ENCODE assay signal across 14 cellular contexts in the genomic region with DNA sequence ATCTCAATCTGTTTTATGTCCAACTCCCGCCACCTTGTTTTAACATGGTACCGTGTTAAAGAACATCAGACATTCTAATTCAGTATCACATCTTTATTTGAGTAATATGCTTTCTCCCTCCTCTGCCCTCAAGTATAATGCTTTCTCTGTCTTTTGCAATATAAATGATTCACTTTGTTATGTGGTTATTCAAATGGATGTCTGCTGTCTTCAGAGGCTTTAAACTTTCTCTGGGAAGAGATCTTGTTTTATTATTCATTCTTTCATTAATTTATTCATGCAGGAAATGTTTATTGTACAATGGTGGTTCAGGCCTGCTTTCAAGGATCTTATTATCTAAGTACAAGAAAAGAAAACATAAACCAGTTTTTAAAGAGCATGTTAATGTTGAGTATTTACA. TPM values are rescaled to one million over a fixed set of nuclear protein-coding genes. Genes with fewer than 3 reads are reported as not detected.
DNase-seq lines count a peak whose midpoint lies in the region; ATAC-seq lines count a peak whose summit lies in the region.
"Had no signal": no experiment of that assay in that cellular context is flagged by ENCODE, and none has a peak within 500 bp of the region (broad histone marks: within the 10 kb centered on the region; RNA-seq: fewer than 3 reads in every experiment).

No MANE protein-coding gene starts in this region.

- H3K36me3 Mint-ChIP-seq in CD4-positive, CD25-positive, alpha-beta regulatory T cell = peaks cover 8% of the 10 kb centered on the region
- peaks cover 11% of the 10 kb centered on the region for H3K36me3 Mint-ChIP-seq in central memory CD8-positive, alpha-beta T cell (ENCODE audit: insufficient read depth)
- no peaks in the 10 kb centered on the region for H3K36me3 Mint-ChIP-seq in naive B cell

- peak overlapping the region; percentile 44 to 99 (median 91) for H3K27ac Mint-ChIP-seq in CD4-positive, CD25-positive, alpha-beta regulatory T cell
- peak overlapping the region; percentile 98 for H3K27ac Mint-ChIP-seq in central memory CD8-positive, alpha-beta T cell (ENCODE audit: low read depth)
- peak overlapping the region in 4 of 6 donors; percentile 29 to 81 (median 56) for H3K27ac Mint-ChIP-seq in naive B cell
- H3K27ac Mint-ChIP-seq: activated naive CD4-positive, alpha-beta T cell treated with anti-CD3 and anti-CD28 coated beads for 36 hours had no signal

- no peak overlapping the region for H3K4me3 ChIP-seq in CD4-positive, CD25-positive, alpha-beta regulatory T cell (ENCODE audit: low read depth, low read length)

- no peaks in the 10 kb centered on the region for H3K36me3 ChIP-seq in CD4-positive, CD25-positive, alpha-beta regulatory T cell (ENCODE audit: control insufficient read depth, insufficient read depth, low read length)

- no peaks in the 10 kb centered on the region for H3K9me3 ChIP-seq in CD4-positive, CD25-positive, alpha-beta regulatory T cell (ENCODE audit: control insufficient read depth in 2 of 2, low read length in 2 of 2)
- H3K9me3 ChIP-seq: SK-N-SH had no signal

- H3K27ac ChIP-seq in CD4-positive, CD25-positive, alpha-beta regulatory T cell (ENCODE audit: insufficient read depth, low read length, poor library complexity, severe bottlenecking) = no peak overlapping the region

- H3K27me3 ChIP-seq in CD4-positive, CD25-positive, alpha-beta regulatory T cell (ENCODE audit: control insufficient read depth, insufficient read depth, low read length) = no peaks in the 10 kb centered on the region

- peaks cover 40 to 87% (median 66%) of the 10 kb centered on the region in 4 donors for H3K4me1 Mint-ChIP-seq in CD4-positive, CD25-positive, alpha-beta regulatory T cell
- H3K4me1 Mint-ChIP-seq in central memory CD8-positive, alpha-beta T cell = peaks cover 56% of the 10 kb centered on the region
- peaks cover 25 to 41% (median 35%) of the 10 kb centered on the region in 3 donors for H3K4me1 Mint-ChIP-seq in naive B cell

- no peaks in the 10 kb centered on the region for H3K27me3 Mint-ChIP-seq in CD4-positive, CD25-positive, alpha-beta regulatory T cell
- no peaks in the 10 kb centered on the region for H3K27me3 Mint-ChIP-seq in central memory CD8-positive, alpha-beta T cell
- no peaks in the 10 kb centered on the region for H3K27me3 Mint-ChIP-seq in naive B cell
- H3K27me3 Mint-ChIP-seq: stimulated activated naive CD8-positive, alpha-beta T cell treated with anti-CD3 and anti-CD28 coated beads, Interleukin-15, amount 100 ng/mL, for 72 hours had no signal

- ATAC-seq in CD4-positive, CD25-positive, alpha-beta regulatory T cell (ENCODE audit: low read depth in 2 of 2) = no peak
- ATAC-seq in central memory CD8-positive, alpha-beta T cell (replicated peaks; ENCODE audit: extremely low read depth, poor library complexity, severe bottlenecking) = no peak
- no peak for ATAC-seq in naive B cell (ENCODE audit: low read depth in 2 of 2)
- ATAC-seq: stimulated activated naive CD8-positive, alpha-beta T cell treated with anti-CD3 and anti-CD28 coated beads, Interleukin-15, amount 100 ng/mL, for 72 hours had no signal

- peak overlapping the region; percentile 3 to 45 (median 24) for H3K4me3 Mint-ChIP-seq in CD4-positive, CD25-positive, alpha-beta regulatory T cell
- H3K4me3 Mint-ChIP-seq in central memory CD8-positive, alpha-beta T cell = no peak overlapping the region
- no peak overlapping the region for H3K4me3 Mint-ChIP-seq in naive B cell
- H3K4me3 Mint-ChIP-seq: activated naive CD4-positive, alpha-beta T cell treated with anti-CD3 and anti-CD28 coated beads for 36 hours; stimulated activated naive CD8-positive, alpha-beta T cell treated with anti-CD3 and anti-CD28 coated beads, Interleukin-15, amount 100 ng/mL, for 72 hours had no signal

- peaks cover 53% of the 10 kb centered on the region for H3K4me1 ChIP-seq in CD4-positive, CD25-positive, alpha-beta regulatory T cell (ENCODE audit: control insufficient read depth, insufficient read depth, low read length, poor library complexity, severe bottlenecking)

- DNase-seq in CD4-positive, CD25-positive, alpha-beta regulatory T cell = no peak
- DNase-seq in GM04504 (ENCODE audit: low read depth) = peak; percentile 11
- DNase-seq in central memory CD8-positive, alpha-beta T cell (ENCODE audit: low spot score in 2 of 2) = no peak
- DNase-seq in naive B cell = no peak
- no peak for DNase-seq in retina
- no peak for DNase-seq in activated T-cell treated with anti-CD3 and anti-CD28 coated beads, Interleukin-2, amount 50 U/mL, for 1 hour
- DNase-seq in iPS-NIHi7 (ENCODE audit: extremely low spot score) = no peak
- DNase-seq: activated naive CD4-positive, alpha-beta T cell treated with anti-CD3 and anti-CD28 coated beads for 36 hours; Karpas-422; midbrain; NCI-H1694 treated with DMSO at 0.1 percent for 48 hours; NCI-H510A treated with DMSO at 0.1 percent for 48 hours; SK-N-SH; stimulated activated naive CD8-positive, alpha-beta T cell treated with anti-CD3 and anti-CD28 coated beads, Interleukin-15, amount 100 ng/mL, for 72 hours had no signal

- peaks cover 0 to 8% (median 2%) of the 10 kb centered on the region in 7 donors for H3K9me3 Mint-ChIP-seq in CD4-positive, CD25-positive, alpha-beta regulatory T cell
- peaks cover 8% of the 10 kb centered on the region for H3K9me3 Mint-ChIP-seq in central memory CD8-positive, alpha-beta T cell
- H3K9me3 Mint-ChIP-seq in naive B cell = peaks cover 0 to 5% (median 0%) of the 10 kb centered on the region in 7 donors
- H3K9me3 Mint-ChIP-seq: activated naive CD4-positive, alpha-beta T cell treated with anti-CD3 and anti-CD28 coated beads for 36 hours; stimulated activated naive CD8-positive, alpha-beta T cell treated with anti-CD3 and anti-CD28 coated beads, Interleukin-15, amount 100 ng/mL, for 72 hours had no signal

RNA-seq across cellular contexts. Expression of gene RAP2B, which starts 57.1 kb away (rescaled TPM):
- 19.9 TPM for total RNA-seq in CD4-positive, CD25-positive, alpha-beta regulatory T cell
- polyA plus RNA-seq in CD4-positive, CD25-positive, alpha-beta regulatory T cell = 10 to 100 TPM; 17.3 to 19.5 (median 18.2) TPM
- 1 to 10 TPM; 5.4 to 9.3 (median 7.5) TPM for polyA plus RNA-seq in naive B cell (ENCODE audit: low read depth in 6 of 6)

Comparison
In these comparisons a context has a peak if more than half of its experiments do, and no peak if none do; other contexts are left out.
1. H3K4me3 Mint-ChIP-seq: peak in CD4-positive, CD25-positive, alpha-beta regulatory T cell (4 of 4); none in central memory CD8-positive, alpha-beta T cell (single experiment) and naive B cell (0 of 8).
2. Peak in every context shown above with its lines, with median percentiles within 50 percentile points of each other: H3K27ac Mint-ChIP-seq.